1 cellular context compared by ENCODE assay signal in the genomic region with DNA sequence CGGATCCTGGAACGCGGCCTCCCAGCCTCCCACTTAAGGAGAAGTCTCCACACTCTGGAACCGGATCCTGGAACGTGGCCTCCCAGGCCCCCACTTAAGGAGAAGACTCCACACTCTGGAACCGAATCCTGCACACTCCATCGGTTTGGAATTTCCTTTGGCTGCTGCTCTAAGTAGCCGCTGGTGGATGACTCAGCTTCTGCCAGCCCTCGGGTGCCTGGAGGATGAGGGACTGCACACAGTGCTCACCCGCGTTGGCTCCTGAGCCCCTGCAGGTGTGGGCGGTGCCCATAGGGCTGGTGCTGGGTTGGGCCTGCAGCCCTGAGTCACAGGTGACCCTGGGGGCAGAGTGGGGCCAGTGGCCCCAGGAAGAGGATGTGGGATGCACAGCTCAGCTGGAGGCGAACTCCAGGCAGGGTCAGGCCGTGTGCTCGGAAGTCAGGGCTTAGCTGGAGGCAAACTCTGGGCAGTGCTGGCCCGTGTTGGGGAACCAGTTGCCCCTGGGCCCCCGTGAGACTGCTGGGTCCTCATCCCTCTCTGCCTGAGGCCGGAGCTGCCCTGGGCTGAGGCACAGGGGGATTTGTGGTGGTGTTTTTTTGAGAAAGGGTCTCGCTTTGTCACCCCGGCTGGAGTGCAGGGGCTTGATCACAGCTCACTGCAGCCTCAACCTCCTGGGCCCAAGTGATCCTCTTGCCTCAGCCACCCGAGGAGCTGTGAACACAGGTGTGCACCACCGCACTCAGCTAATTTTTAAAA.
A peak's percentile ranks its signal among the peaks of the same experiment; 100 is the strongest.
TF ChIP-seq lines count a peak whose summit lies in the region.

No MANE protein-coding gene starts in this region.

TF ChIP-seq in A549, 52 proteins besides CTCF, POLR2A, EP300 and RAD21 (continued from another document):
- TF ChIP-seq TP53 (CRISPR knock-in tag; IDR thresholded peaks at IDR 0.05) = no peak
- TF ChIP-seq RARB (CRISPR knock-in tag; IDR thresholded peaks at IDR 0.05) = no peak
- TF ChIP-seq, protein P1, sequence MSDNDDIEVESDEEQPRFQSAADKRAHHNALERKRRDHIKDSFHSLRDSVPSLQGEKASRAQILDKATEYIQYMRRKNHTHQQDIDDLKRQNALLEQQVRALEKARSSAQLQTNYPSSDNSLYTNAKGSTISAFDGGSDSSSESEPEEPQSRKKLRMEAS (IDR thresholded peaks at IDR 0.05) = peak; percentile 84
- TF ChIP-seq, protein P2, sequence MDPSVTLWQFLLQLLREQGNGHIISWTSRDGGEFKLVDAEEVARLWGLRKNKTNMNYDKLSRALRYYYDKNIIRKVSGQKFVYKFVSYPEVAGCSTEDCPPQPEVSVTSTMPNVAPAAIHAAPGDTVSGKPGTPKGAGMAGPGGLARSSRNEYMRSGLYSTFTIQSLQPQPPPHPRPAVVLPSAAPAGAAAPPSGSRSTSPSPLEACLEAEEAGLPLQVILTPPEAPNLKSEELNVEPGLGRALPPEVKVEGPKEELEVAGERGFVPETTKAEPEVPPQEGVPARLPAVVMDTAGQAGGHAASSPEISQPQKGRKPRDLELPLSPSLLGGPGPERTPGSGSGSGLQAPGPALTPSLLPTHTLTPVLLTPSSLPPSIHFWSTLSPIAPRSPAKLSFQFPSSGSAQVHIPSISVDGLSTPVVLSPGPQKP (IDR thresholded peaks at IDR 0.05; ENCODE audit: low read depth, low read length) = no peak
- TF ChIP-seq NFE2L2 (conservative IDR thresholded peaks at IDR 0.05; ENCODE audit: low read length) = peak; percentile 68
- TF ChIP-seq NPAS2 (CRISPR knock-in tag; IDR thresholded peaks at IDR 0.05; ENCODE audit: borderline replicate concordance) = no peak
- TF ChIP-seq NR3C1 (IDR thresholded peaks at IDR 0.05) = no peak
- TF ChIP-seq ZC3H11A (IDR thresholded peaks at IDR 0.05) = no peak
- TF ChIP-seq GATA3 (IDR thresholded peaks at IDR 0.05; ENCODE audit: borderline replicate concordance) = peak; percentile 53; the same call in 1 of the 2 replicates
- TF ChIP-seq, protein P3, sequence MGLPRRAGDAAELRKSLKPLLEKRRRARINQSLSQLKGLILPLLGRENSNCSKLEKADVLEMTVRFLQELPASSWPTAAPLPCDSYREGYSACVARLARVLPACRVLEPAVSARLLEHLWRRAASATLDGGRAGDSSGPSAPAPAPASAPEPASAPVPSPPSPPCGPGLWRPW (IDR thresholded peaks at IDR 0.05) = no peak
- TF ChIP-seq CBX2 (IDR thresholded peaks at IDR 0.05; ENCODE audit: borderline replicate concordance, low read depth) = no peak
- peak; percentile 24; the same call in 1 of the 3 replicates for TF ChIP-seq SMC3 (IDR thresholded peaks at IDR 0.05)
- TF ChIP-seq CHD2 (IDR thresholded peaks at IDR 0.05; ENCODE audit: low read length, partially characterized antibody) = no peak
- no peak for TF ChIP-seq PHF8 (IDR thresholded peaks at IDR 0.05; ENCODE audit: borderline replicate concordance, low read depth)
- TF ChIP-seq, protein P4, sequence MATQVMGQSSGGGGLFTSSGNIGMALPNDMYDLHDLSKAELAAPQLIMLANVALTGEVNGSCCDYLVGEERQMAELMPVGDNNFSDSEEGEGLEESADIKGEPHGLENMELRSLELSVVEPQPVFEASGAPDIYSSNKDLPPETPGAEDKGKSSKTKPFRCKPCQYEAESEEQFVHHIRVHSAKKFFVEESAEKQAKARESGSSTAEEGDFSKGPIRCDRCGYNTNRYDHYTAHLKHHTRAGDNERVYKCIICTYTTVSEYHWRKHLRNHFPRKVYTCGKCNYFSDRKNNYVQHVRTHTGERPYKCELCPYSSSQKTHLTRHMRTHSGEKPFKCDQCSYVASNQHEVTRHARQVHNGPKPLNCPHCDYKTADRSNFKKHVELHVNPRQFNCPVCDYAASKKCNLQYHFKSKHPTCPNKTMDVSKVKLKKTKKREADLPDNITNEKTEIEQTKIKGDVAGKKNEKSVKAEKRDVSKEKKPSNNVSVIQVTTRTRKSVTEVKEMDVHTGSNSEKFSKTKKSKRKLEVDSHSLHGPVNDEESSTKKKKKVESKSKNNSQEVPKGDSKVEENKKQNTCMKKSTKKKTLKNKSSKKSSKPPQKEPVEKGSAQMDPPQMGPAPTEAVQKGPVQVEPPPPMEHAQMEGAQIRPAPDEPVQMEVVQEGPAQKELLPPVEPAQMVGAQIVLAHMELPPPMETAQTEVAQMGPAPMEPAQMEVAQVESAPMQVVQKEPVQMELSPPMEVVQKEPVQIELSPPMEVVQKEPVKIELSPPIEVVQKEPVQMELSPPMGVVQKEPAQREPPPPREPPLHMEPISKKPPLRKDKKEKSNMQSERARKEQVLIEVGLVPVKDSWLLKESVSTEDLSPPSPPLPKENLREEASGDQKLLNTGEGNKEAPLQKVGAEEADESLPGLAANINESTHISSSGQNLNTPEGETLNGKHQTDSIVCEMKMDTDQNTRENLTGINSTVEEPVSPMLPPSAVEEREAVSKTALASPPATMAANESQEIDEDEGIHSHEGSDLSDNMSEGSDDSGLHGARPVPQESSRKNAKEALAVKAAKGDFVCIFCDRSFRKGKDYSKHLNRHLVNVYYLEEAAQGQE (IDR thresholded peaks at IDR 0.05) = no peak
- peak; percentile 72 for TF ChIP-seq JUNB (IDR thresholded peaks at IDR 0.05)
- TF ChIP-seq CEBPB (IDR thresholded peaks at IDR 0.05) = peak in 1 of 2 experiments; percentile 22; a peak in 1 of 4 replicates
- TF ChIP-seq, protein P5, sequence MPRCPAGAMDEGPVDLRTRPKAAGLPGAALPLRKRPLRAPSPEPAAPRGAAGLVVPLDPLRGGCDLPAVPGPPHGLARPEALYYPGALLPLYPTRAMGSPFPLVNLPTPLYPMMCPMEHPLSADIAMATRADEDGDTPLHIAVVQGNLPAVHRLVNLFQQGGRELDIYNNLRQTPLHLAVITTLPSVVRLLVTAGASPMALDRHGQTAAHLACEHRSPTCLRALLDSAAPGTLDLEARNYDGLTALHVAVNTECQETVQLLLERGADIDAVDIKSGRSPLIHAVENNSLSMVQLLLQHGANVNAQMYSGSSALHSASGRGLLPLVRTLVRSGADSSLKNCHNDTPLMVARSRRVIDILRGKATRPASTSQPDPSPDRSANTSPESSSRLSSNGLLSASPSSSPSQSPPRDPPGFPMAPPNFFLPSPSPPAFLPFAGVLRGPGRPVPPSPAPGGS (IDR thresholded peaks at IDR 0.05) = peak; percentile 75; the same call in 2 of the 3 replicates
- no peak for TF ChIP-seq CBX8 (IDR thresholded peaks at IDR 0.05)
- peak; percentile 82 for TF ChIP-seq FOSL2 (IDR thresholded peaks at IDR 0.05)
- peak; percentile 93 for TF ChIP-seq FOSL2 (CRISPR knock-in tag; IDR thresholded peaks at IDR 0.05)
- TF ChIP-seq MAFK (IDR thresholded peaks at IDR 0.05; ENCODE audit: partially characterized antibody) = peak; percentile 90
- no peak for TF ChIP-seq MYC (IDR thresholded peaks at IDR 0.05; ENCODE audit: borderline replicate concordance, low read length)
- TF ChIP-seq ZFP36 (IDR thresholded peaks at IDR 0.05; ENCODE audit: borderline replicate concordance, partially characterized antibody) = no peak
- TF ChIP-seq ZSCAN20 (CRISPR knock-in tag; IDR thresholded peaks at IDR 0.05) = no peak
- no peak for TF ChIP-seq ESRRA (IDR thresholded peaks at IDR 0.05; ENCODE audit: borderline replicate concordance, low read length)
- TF ChIP-seq CHD4 (IDR thresholded peaks at IDR 0.05; ENCODE audit: borderline replicate concordance) = no peak
- no peak for TF ChIP-seq HOXA7 (CRISPR knock-in tag; IDR thresholded peaks at IDR 0.05)
- no peak for TF ChIP-seq EHMT2 (IDR thresholded peaks at IDR 0.05; ENCODE audit: low read depth)
- no peak for TF ChIP-seq HOXB13 (CRISPR knock-in tag; IDR thresholded peaks at IDR 0.05; ENCODE audit: low read depth)
- no peak for TF ChIP-seq EHF (CRISPR knock-in tag; IDR thresholded peaks at IDR 0.05)
- TF ChIP-seq KDM1A (IDR thresholded peaks at IDR 0.05; ENCODE audit: low read depth) = no peak
- TF ChIP-seq HOXB5 (CRISPR knock-in tag; IDR thresholded peaks at IDR 0.05) = no peak
- TF ChIP-seq RCOR1 (IDR thresholded peaks at IDR 0.05; ENCODE audit: low read depth, low read length) = no peak
- no peak for TF ChIP-seq SREBF2 (IDR thresholded peaks at IDR 0.05)
- no peak for TF ChIP-seq FOSB (CRISPR knock-in tag; IDR thresholded peaks at IDR 0.05)
- TF ChIP-seq JUN (IDR thresholded peaks at IDR 0.05) = peak; percentile 67 to 75
- TF ChIP-seq, protein P6, sequence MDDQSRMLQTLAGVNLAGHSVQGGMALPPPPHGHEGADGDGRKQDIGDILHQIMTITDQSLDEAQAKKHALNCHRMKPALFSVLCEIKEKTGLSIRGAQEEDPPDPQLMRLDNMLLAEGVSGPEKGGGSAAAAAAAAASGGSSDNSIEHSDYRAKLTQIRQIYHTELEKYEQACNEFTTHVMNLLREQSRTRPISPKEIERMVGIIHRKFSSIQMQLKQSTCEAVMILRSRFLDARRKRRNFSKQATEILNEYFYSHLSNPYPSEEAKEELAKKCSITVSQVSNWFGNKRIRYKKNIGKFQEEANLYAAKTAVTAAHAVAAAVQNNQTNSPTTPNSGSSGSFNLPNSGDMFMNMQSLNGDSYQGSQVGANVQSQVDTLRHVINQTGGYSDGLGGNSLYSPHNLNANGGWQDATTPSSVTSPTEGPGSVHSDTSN (IDR thresholded peaks at IDR 0.05) = peak; percentile 78
- TF ChIP-seq, protein P7, sequence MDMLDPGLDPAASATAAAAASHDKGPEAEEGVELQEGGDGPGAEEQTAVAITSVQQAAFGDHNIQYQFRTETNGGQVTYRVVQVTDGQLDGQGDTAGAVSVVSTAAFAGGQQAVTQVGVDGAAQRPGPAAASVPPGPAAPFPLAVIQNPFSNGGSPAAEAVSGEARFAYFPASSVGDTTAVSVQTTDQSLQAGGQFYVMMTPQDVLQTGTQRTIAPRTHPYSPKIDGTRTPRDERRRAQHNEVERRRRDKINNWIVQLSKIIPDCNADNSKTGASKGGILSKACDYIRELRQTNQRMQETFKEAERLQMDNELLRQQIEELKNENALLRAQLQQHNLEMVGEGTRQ (IDR thresholded peaks at IDR 0.05) = no peak
- no peak for TF ChIP-seq FOXS1 (CRISPR knock-in tag; IDR thresholded peaks at IDR 0.05)
